26 cellular contexts compared by ENCODE assay signal in the genomic region with DNA sequence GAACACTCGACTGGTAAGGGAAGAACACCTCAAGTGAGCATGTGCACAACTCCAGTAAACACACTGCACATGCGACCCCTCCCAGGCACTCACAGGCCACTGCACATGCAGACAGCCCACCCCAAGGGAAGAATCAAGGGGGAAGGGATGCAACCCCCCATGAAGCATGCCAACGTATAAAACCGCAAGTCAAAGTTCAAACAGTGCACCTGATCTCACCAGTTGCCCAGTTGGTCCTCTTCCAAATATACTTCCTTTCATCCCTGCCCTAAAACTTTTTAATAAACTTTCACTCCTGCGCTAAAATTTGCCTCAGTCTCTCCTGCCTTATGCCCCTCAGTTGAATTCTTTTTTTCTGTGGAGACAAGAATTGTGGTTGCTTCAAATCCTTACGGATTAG. TPM values are rescaled to one million over a fixed set of nuclear protein-coding genes. Genes with fewer than 3 reads are reported as not detected.
A peak's percentile ranks its signal among the peaks of the same experiment; 100 is the strongest.
DNase-seq lines count a peak whose midpoint lies in the region; ATAC-seq, FAIRE-seq and TF ChIP-seq lines count a peak whose summit lies in the region.
"Had no signal": no experiment of that assay in that cellular context is flagged by ENCODE, and none has a peak within 500 bp of the region (broad histone marks: within the 10 kb centered on the region; RNA-seq: fewer than 3 reads in every experiment).

No MANE protein-coding gene starts in this region.

- TF ChIP-seq EP300 in K562 (IDR thresholded peaks at IDR 0.05; ENCODE audit: low read length): no peak

- no peaks in the 10 kb centered on the region for H3K4me1 ChIP-seq in DND-41 (ENCODE audit: insufficient read depth, low read length)
- H3K4me1 ChIP-seq in HEK293 (ENCODE audit: control insufficient read depth, insufficient read depth, low read length): no peaks in the 10 kb centered on the region
- H3K4me1 ChIP-seq in K562 (replicated peaks in 1 of 2; ENCODE audit: control insufficient read depth in 2 of 2, insufficient read depth in 2 of 2, low read length in 2 of 2): peaks cover 0 to 6% of the 10 kb centered on the region in 2 experiments; a peak in 2 of 5 replicates
- peaks cover 0 to 25% (median 1%) of the 10 kb centered on the region in 4 donors for H3K4me1 ChIP-seq in right lobe of liver
- H3K4me1 ChIP-seq: BLaER1 had no signal

- H3K79me2 ChIP-seq in DND-41 (ENCODE audit: insufficient read depth, low read length): no peaks in the 10 kb centered on the region
- H3K79me2 ChIP-seq in K562 (ENCODE audit: control insufficient read depth, insufficient read depth, low read length): no peaks in the 10 kb centered on the region

- intact Hi-C loops in K562 (cut with micrococcal nuclease): no loop called here
- intact Hi-C loops in right lobe of liver (cut with DNase I): no loop called here

- no peaks in the 10 kb centered on the region for H3K9me1 ChIP-seq in K562 (ENCODE audit: control insufficient read depth, insufficient read depth, low read length)

- peak; percentile 27 for DNase-seq in DND-41
- no peak for DNase-seq in K562 (ENCODE audit: extremely low read depth in 1 of 4, low spot score in 3 of 4)
- DNase-seq in right lobe of liver: no peak
- no peak for DNase-seq in omental fat pad (ENCODE audit: low spot score)
- DNase-seq: 8988T; ACHN; BE2C; C1 segment of cervical spinal cord; CD4-positive, alpha-beta memory T cell; CD4-positive, CD25-positive, alpha-beta regulatory T cell; CD8-positive, alpha-beta memory T cell; COR-L47; DMS 273 treated with DMSO at 0.1 percent for 48 hours; DMS153; DMS53; DMS79; GF-D8 had no signal

- POLR2A ChIA-PET in HEK293 (lab: Yijun Ruan, JAX): no interaction called here
- POLR2A ChIA-PET in K562 (lab: Yijun Ruan, JAX): interaction anchor here (1.4 to 1.5 kb wide), 2 partner anchors 11 to 15 kb away, joined by 5 to 6 read pairs; no protein-coding TSS in a partner anchor

- no peaks in the 10 kb centered on the region for H4K20me1 ChIP-seq in DND-41 (ENCODE audit: insufficient read depth, low read length)
- no peaks in the 10 kb centered on the region for H4K20me1 ChIP-seq in K562 (replicated peaks; ENCODE audit: control insufficient read depth, insufficient read depth, low read length)
- H4K20me1 ChIP-seq: BLaER1 had no signal

- H3K36me3 ChIP-seq in DND-41 (ENCODE audit: insufficient read depth, low read length): no peaks in the 10 kb centered on the region
- H3K36me3 ChIP-seq in HEK293 (ENCODE audit: control insufficient read depth in 2 of 2, insufficient read depth in 1 of 2, low read length in 2 of 2): no peaks in the 10 kb centered on the region
- no peaks in the 10 kb centered on the region for H3K36me3 ChIP-seq in K562 (ENCODE audit: control insufficient read depth, insufficient read depth, low read length)
- H3K36me3 ChIP-seq in right lobe of liver: no peaks in the 10 kb centered on the region
- H3K36me3 ChIP-seq: BE2C, BLaER1 had no signal

- H3K27ac ChIP-seq in DND-41 (ENCODE audit: low read length) (no peak overlapping the region), HEK293 (ENCODE audit: extremely low read depth, low read depth, low read length) (no peak overlapping the region), K562 (ENCODE audit: extremely low read depth, low read depth, low read length) (no peak overlapping the region), right lobe of liver (no peak overlapping the region)
- H3K27ac ChIP-seq: BLaER1 had no signal

- TF ChIP-seq POLR2A in K562 (conservative IDR thresholded peaks at IDR 0.05) (no peak), right lobe of liver (IDR thresholded peaks at IDR 0.05) (no peak)

- H2AFZ ChIP-seq in DND-41 (ENCODE audit: low read depth, low read length) (no peak overlapping the region), K562 (ENCODE audit: low read depth, low read length) (no peak overlapping the region)

- TF ChIP-seq CTCF in DND-41 (IDR thresholded peaks at IDR 0.05; ENCODE audit: borderline replicate concordance, extremely low read depth, low read length, poor library complexity, severe bottlenecking): no peak
- no peak for TF ChIP-seq CTCF in HEK293 (tag by site-specific recombination; IDR thresholded peaks at IDR 0.05)
- no peak for TF ChIP-seq CTCF in K562 (IDR thresholded peaks at IDR 0.05 in 2 of 3, conservative IDR thresholded peaks at IDR 0.05 in 1 of 3; ENCODE audit: insufficient read depth in 2 of 3, low read depth in 1 of 3, low read length in 3 of 3)
- TF ChIP-seq CTCF in right lobe of liver (IDR thresholded peaks at IDR 0.05): no peak
- no peak for TF ChIP-seq CTCF in omental fat pad (IDR thresholded peaks at IDR 0.05)

- H3K4me2 ChIP-seq in DND-41 (ENCODE audit: insufficient read depth, low read length) (no peak overlapping the region), K562 (ENCODE audit: insufficient read depth, low read length) (no peak overlapping the region)
- H3K4me2 ChIP-seq: BLaER1 had no signal

- ATAC-seq in DND-41 (ENCODE audit: insufficient read depth, low read depth) (no peak; the same call in 2 of the 3 replicates), K562 (no peak), right lobe of liver (peak in 3 of 4 donors; percentile 47 to 84 (median 59)), HG03139 (IDR thresholded peaks at IDR 0.05; ENCODE audit: unreplicated experiment) (no peak), omental fat pad (ENCODE audit: low FRiP score) (no peak), GM21619 (IDR thresholded peaks at IDR 0.05; ENCODE audit: unreplicated experiment) (no peak)

- CTCF ChIA-PET in HEK293 (lab: Yijun Ruan, JAX) (no interaction called here), K562 (lab: Yijun Ruan, JAX; ENCODE audit: low intra/inter-chr PET ratio) (no interaction called here)

- in situ Hi-C loops in K562 (cut with MboI): no loop called here

- TF ChIP-seq RAD21 in K562 (CRISPR knock-in tag; conservative IDR thresholded peaks at IDR 0.05 in 1 of 2, IDR thresholded peaks at IDR 0.05 in 1 of 2): no peak

- no peak for FAIRE-seq in K562 (lab: Jason Lieb, UNC)
- FAIRE-seq: A204.1, G401.6, GM12891, GM19239 had no signal

- H3K9me3 ChIP-seq in DND-41 (ENCODE audit: insufficient read depth, low read length, severe bottlenecking): no peaks in the 10 kb centered on the region
- no peaks in the 10 kb centered on the region for H3K9me3 ChIP-seq in HEK293 (ENCODE audit: control insufficient read depth, insufficient read depth, low read depth, low read length)
- no peaks in the 10 kb centered on the region for H3K9me3 ChIP-seq in K562 (replicated peaks; ENCODE audit: control insufficient read depth, insufficient read depth, low read depth, low read length)
- H3K9me3 ChIP-seq in right lobe of liver: no peaks in the 10 kb centered on the region
- H3K9me3 ChIP-seq: BE2C, BLaER1 had no signal

- H3K4me3 ChIP-seq in DND-41 (ENCODE audit: low read depth in 1 of 2, low read length in 2 of 2) (no peak overlapping the region), HEK293 (ENCODE audit: low read depth, low read length) (no peak overlapping the region), K562 (no peak overlapping the region), right lobe of liver (no peak overlapping the region)
- H3K4me3 ChIP-seq: BLaER1 had no signal

- no peaks in the 10 kb centered on the region for H3K27me3 ChIP-seq in DND-41 (ENCODE audit: insufficient read depth, low read length, poor library complexity)
- no peaks in the 10 kb centered on the region for H3K27me3 ChIP-seq in K562 (ENCODE audit: control insufficient read depth in 2 of 2, insufficient read depth in 2 of 2, low read length in 2 of 2)
- no peaks in the 10 kb centered on the region for H3K27me3 ChIP-seq in right lobe of liver
- H3K27me3 ChIP-seq: BE2C, BLaER1 had no signal

- 54% methylated on average over 6 of the region's 6 CpGs for WGBS in K562 (ENCODE audit: insufficient coverage, low coverage, missing lambda C conversion rate)
- 54% methylated on average over 2 of the region's 6 CpGs for WGBS in right lobe of liver (ENCODE audit: insufficient coverage, low coverage, low lambda C conversion rate, missing lambda C conversion rate)

- H3K9ac ChIP-seq in DND-41 (ENCODE audit: low read depth, low read length) (no peak overlapping the region), K562 (ENCODE audit: insufficient read depth in 1 of 2, low read depth in 2 of 2, low read length in 2 of 2) (no peak overlapping the region)
- H3K9ac ChIP-seq: BLaER1 had no signal

- no TSS peak for BruUV-seq in K562 (replicated peaks; lab: Mats Ljungman, UMichigan)

TF ChIP-seq in HEK293, 187 proteins besides CTCF, POLR2A, EP300 and RAD21:
- TF ChIP-seq MZF1 (tag by site-specific recombination; IDR thresholded peaks at IDR 0.05; ENCODE audit: borderline replicate concordance) (no peak), SCRT2 (tag by site-specific recombination; IDR thresholded peaks at IDR 0.05) (0 out of 2 replicates have a peak, but pooled peaks have one; percentile 12)

TF ChIP-seq in K562, 482 proteins besides CTCF, POLR2A, EP300 and RAD21:
- TF ChIP-seq NFIC (IDR thresholded peaks at IDR 0.05) (0 out of 2 replicates have a peak, but pooled peaks have one; percentile 6), STAT5B (CRISPR knock-in tag; IDR thresholded peaks at IDR 0.05) (no peak), ADNP (tag; IDR thresholded peaks at IDR 0.05) (no peak), KAT8 (IDR thresholded peaks at IDR 0.05; ENCODE audit: low read depth) (no peak)

RNA-seq across cellular contexts. Expression of gene TOM1L1, which starts 51.0 kb away (rescaled TPM):
- 35.7 and 74.7 TPM in 2 replicates for total RNA-seq in K562 (2011; cell fraction: chromatin; rRNA removed; ENCODE audit: low replicate concordance)
- 16.3 and 19.6 TPM in 2 replicates for total RNA-seq in K562 (2011; cell fraction: nucleolus; rRNA removed)
- 33.9 and 45.3 TPM in 2 replicates for total RNA-seq in K562 (2011; cell fraction: nucleoplasm; rRNA removed)
- 20.4 and 21.3 TPM in 2 replicates for total RNA-seq in K562 (2014; rRNA removed)
- 42.6 and 48.3 TPM in 2 replicates for total RNA-seq in K562 (2014; rRNA removed; fragmentation: Illumina TruSeq; extraction: Trizol)
- 29.3 and 29.5 TPM in 2 replicates for total RNA-seq in K562 (2015; rRNA removed; fragmentation: Illumina TruSeq; extraction: Trizol)
- 29.2 and 29.5 TPM in 2 replicates for total RNA-seq in K562 (2021)
- polyA plus RNA-seq in K562 (2011; rRNA removed): 49.7 and 74.3 TPM in 2 replicates
- polyA plus RNA-seq in K562 (2011; cell fraction: cytosol; rRNA removed): 23.3 and 25.9 TPM in 2 replicates
- polyA plus RNA-seq in K562 (2011; cell fraction: nucleus; rRNA removed): 30.9 and 31.3 TPM in 2 replicates
- polyA plus RNA-seq in K562 (2012): 25.0 and 41.0 TPM in 2 replicates
- polyA plus RNA-seq in K562 (2014; fragmentation: Illumina TruSeq; extraction: Trizol): 40.0 and 45.1 TPM in 2 replicates
- polyA plus RNA-seq in K562 (2014; fragmentation: Nextera tagmentation; extraction: Ambion mirVana): 10 to 100 TPM; 31.0 to 39.4 TPM
- polyA plus RNA-seq in K562 (2014; rRNA removed): 28.0 and 38.4 TPM in 2 replicates
- 57.5 and 70.1 TPM in 2 replicates for polyA minus RNA-seq in K562 (2011; rRNA and poly(A)+ RNA removed)
- 19.7 and 24.5 TPM in 2 replicates for polyA minus RNA-seq in K562 (2011; cell fraction: cytosol; rRNA and poly(A)+ RNA removed)
- polyA minus RNA-seq in K562 (2011; cell fraction: nucleus; rRNA and poly(A)+ RNA removed): 20.2 and 22.4 TPM in 2 replicates
- 10 to 100 TPM; 36.5 to 74.5 (median 61.9) TPM for total RNA-seq in right lobe of liver
- 10 to 100 TPM in 3 of 4 donors, 1 to 10 TPM in 1; 3.9 to 30.3 (median 21.4) TPM for total RNA-seq in omental fat pad
- total RNA-seq: CD4-positive, CD25-positive, alpha-beta regulatory T cell had no signal
- polyA plus RNA-seq: CD14-positive monocyte; CD4-positive, CD25-positive, alpha-beta regulatory T cell; CD8-positive, alpha-beta memory T cell had no signal

Comparison
In these comparisons a context has a peak if more than half of its experiments do, and no peak if none do; other contexts are left out.
1. ATAC-seq: peak in right lobe of liver (3 of 4); none in DND-41 (single experiment), K562 (single experiment), HG03139 (single experiment), omental fat pad (single experiment) and GM21619 (single experiment).